In the genomic region with DNA sequence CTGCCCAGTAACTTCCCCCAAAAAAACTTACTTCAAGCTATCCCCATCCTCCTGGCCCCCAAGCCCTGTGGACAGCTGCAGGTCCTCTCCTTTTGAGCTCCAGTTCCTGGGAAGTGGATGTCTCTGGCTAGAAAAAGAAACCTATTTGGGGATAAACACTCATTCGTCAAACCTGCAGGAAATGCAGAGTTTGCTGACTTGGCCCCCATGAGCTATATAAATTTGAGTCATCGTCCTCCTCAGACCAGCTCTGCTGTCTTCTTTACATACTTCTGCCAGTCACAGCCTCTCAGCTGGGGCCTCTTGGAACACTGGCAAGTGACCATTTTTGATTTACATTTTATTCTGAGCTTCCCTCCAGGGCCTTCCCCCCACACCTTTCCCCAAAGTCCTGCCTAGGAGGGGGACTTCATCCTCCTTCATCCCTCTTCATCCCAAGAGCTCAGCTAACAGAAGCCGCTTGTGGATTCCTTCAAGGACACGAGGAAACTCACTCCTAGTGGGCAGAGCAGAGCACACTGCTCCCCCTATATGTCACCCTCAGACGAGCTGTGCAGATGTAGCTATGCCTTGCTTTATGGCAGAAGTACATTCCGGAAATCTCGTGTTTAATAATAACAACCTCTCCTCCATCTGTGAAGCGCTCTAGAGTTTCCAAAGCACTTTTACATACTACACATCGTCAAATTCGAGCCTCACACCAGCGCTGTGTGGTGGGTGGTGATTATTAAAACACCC, we compare ENCODE assay signal across 12 cellular contexts.
DNase-seq lines count a peak whose midpoint lies in the region; TF ChIP-seq lines count a peak whose summit lies in the region.
"Had no signal": no experiment of that assay in that cellular context is flagged by ENCODE, and none has a peak within 500 bp of the region (broad histone marks: within the 10 kb centered on the region; RNA-seq: fewer than 3 reads in every experiment).

No MANE protein-coding gene starts in this region.

- no peak for TF ChIP-seq POLR2A in breast epithelium (IDR thresholded peaks at IDR 0.05)

- peaks cover 13% of the 10 kb centered on the region for H3K4me1 Mint-ChIP-seq in type B pancreatic cell (ENCODE audit: unreplicated experiment)

- H3K27me3 ChIP-seq in mammary epithelial cell (ENCODE audit: insufficient read depth, low read length) (no peaks in the 10 kb centered on the region), breast epithelium (no peaks in the 10 kb centered on the region), WERI-Rb-1 (ENCODE audit: insufficient read depth, low read depth, severe bottlenecking) (no peaks in the 10 kb centered on the region), fibroblast of lung (ENCODE audit: control insufficient read depth, insufficient read depth, low read length) (no peaks in the 10 kb centered on the region)
- H3K27me3 ChIP-seq: uterus had no signal

- no TSS peak for BruUV-seq in mammary epithelial cell (replicated peaks; lab: Mats Ljungman, UMichigan)

- DNase-seq in mammary epithelial cell (peak; percentile 20), breast epithelium (ENCODE audit: low spot score in 2 of 2) (no peak), WERI-Rb-1 (no peak), fibroblast of lung (ENCODE audit: low read depth in 2 of 2) (peak; percentile 24 to 64), type B pancreatic cell (ENCODE audit: extremely low spot score, unreplicated experiment) (no peak), NCI-H187 (lab: John Stamatoyannopoulos, UW) (no peak), ecto neural progenitor cell (ENCODE audit: low spot score) (no peak)
- DNase-seq in activated CD4-positive, alpha-beta T cell treated with anti-CD3 and anti-CD28 coated beads for 1 hour = no peak
- DNase-seq: NCI-H1105; stimulated activated CD8-positive, alpha-beta memory T cell treated with anti-CD3 and anti-CD28 coated beads, Interleukin-4, amount 100 ng/mL, for 48 hours; uterus had no signal

- no peaks in the 10 kb centered on the region for H3K4me1 ChIP-seq in mammary epithelial cell (ENCODE audit: insufficient read depth, low read length)
- no peaks in the 10 kb centered on the region for H3K4me1 ChIP-seq in breast epithelium
- peaks cover 3% of the 10 kb centered on the region for H3K4me1 ChIP-seq in fibroblast of lung (ENCODE audit: control insufficient read depth, extremely low read depth, insufficient read depth, low read length)
- H3K4me1 ChIP-seq: uterus had no signal

- CTCF ChIA-PET in mammary epithelial cell (lab: Charles Lee; ENCODE audit: low non-redundant PET) = no interaction called here

- no peaks in the 10 kb centered on the region for H3K36me3 ChIP-seq in mammary epithelial cell (ENCODE audit: insufficient read depth, low read length)
- no peaks in the 10 kb centered on the region for H3K36me3 ChIP-seq in breast epithelium
- no peaks in the 10 kb centered on the region for H3K36me3 ChIP-seq in WERI-Rb-1
- H3K36me3 ChIP-seq in fibroblast of lung (ENCODE audit: control insufficient read depth, insufficient read depth, low read length) = no peaks in the 10 kb centered on the region
- H3K36me3 ChIP-seq: uterus had no signal

- H3K9me3 ChIP-seq in mammary epithelial cell (replicated peaks; ENCODE audit: insufficient read depth, low read length) (no peaks in the 10 kb centered on the region), breast epithelium (no peaks in the 10 kb centered on the region), WERI-Rb-1 (ENCODE audit: severe bottlenecking) (no peaks in the 10 kb centered on the region), fibroblast of lung (ENCODE audit: control insufficient read depth, insufficient read depth, low read depth, low read length) (no peaks in the 10 kb centered on the region)
- H3K9me3 ChIP-seq: uterus had no signal

- H3K27ac Mint-ChIP-seq in type B pancreatic cell = peak overlapping the region; percentile 27
- H3K27ac Mint-ChIP-seq: activated T-helper 2 cell treated with anti-CD3 and anti-CD28 coated beads, Interferon-gamma antibody, Interleukin-2, Interleukin-4, amounts not matched to agents 10 μg/mL and 5 μg/mL and 100 μg/mL, durations not matched to agents 14 hours and 24 hours and 36 hours had no signal

- TF ChIP-seq CTCF in mammary epithelial cell (conservative IDR thresholded peaks at IDR 0.05 in 1 of 2, IDR thresholded peaks at IDR 0.05 in 1 of 2; ENCODE audit: extremely low read depth in 1 of 2, insufficient read depth in 1 of 2, low read depth in 1 of 2, low read length in 2 of 2) = no peak
- no peak for TF ChIP-seq CTCF in breast epithelium (IDR thresholded peaks at IDR 0.05)
- peak; percentile 43; the same call in 1 of the 2 replicates for TF ChIP-seq CTCF in WERI-Rb-1 (IDR thresholded peaks at IDR 0.05; ENCODE audit: low read depth, low read length)
- peak in 1 of 2 donors; percentile 38 for TF ChIP-seq CTCF in fibroblast of lung (conservative IDR thresholded peaks at IDR 0.05 in 1 of 2, IDR thresholded peaks at IDR 0.05 in 1 of 2; ENCODE audit: low read depth in 1 of 2, low read length in 2 of 2)
- TF ChIP-seq CTCF in type B pancreatic cell (conservative IDR thresholded peaks at IDR 0.05) = peak; percentile 33

- H2AFZ ChIP-seq in mammary epithelial cell (ENCODE audit: low read depth, low read length) (no peak overlapping the region), fibroblast of lung (ENCODE audit: low read length) (peak overlapping the region; percentile 13)

- H4K20me1 ChIP-seq in mammary epithelial cell (ENCODE audit: insufficient read depth, low read length) (no peaks in the 10 kb centered on the region), fibroblast of lung (ENCODE audit: control insufficient read depth, extremely low read depth, insufficient read depth, low read length) (no peaks in the 10 kb centered on the region)

- H3K9me3 Mint-ChIP-seq in type B pancreatic cell = no peaks in the 10 kb centered on the region
- H3K9me3 Mint-ChIP-seq: activated T-helper 2 cell treated with anti-CD3 and anti-CD28 coated beads, Interferon-gamma antibody, Interleukin-2, Interleukin-4, amounts not matched to agents 10 μg/mL and 5 μg/mL and 100 μg/mL, durations not matched to agents 14 hours and 24 hours and 36 hours had no signal

- H3K4me3 Mint-ChIP-seq in type B pancreatic cell = no peak overlapping the region

- H3K27me3 Mint-ChIP-seq in type B pancreatic cell = peaks cover under 1% of the 10 kb centered on the region

- intact Hi-C loops in mammary epithelial cell (cut with micrococcal nuclease) = no loop called here
- intact Hi-C loops in breast epithelium (cut with DNase I; ENCODE audit: low total_unique reads) = no loop called here

- no peak overlapping the region for H3K4me3 ChIP-seq in mammary epithelial cell (replicated peaks in 1 of 3; ENCODE audit: insufficient read depth in 1 of 3, low read depth in 2 of 3, low read length in 3 of 3)
- H3K4me3 ChIP-seq in breast epithelium = no peak overlapping the region
- no peak overlapping the region for H3K4me3 ChIP-seq in WERI-Rb-1 (ENCODE audit: low read depth, low read length)
- no peak overlapping the region for H3K4me3 ChIP-seq in fibroblast of lung (replicated peaks in 1 of 4; ENCODE audit: control extremely low read depth in 1 of 4, insufficient read depth in 1 of 4, low read depth in 3 of 4, low read length in 4 of 4)
- H3K4me3 ChIP-seq: uterus had no signal

- H3K9ac ChIP-seq in mammary epithelial cell (ENCODE audit: insufficient read depth, low read length) = no peak overlapping the region
- H3K9ac ChIP-seq in fibroblast of lung (ENCODE audit: insufficient read depth, low read length) = no peak overlapping the region

- peaks cover 5% of the 10 kb centered on the region for H3K36me3 Mint-ChIP-seq in type B pancreatic cell

- 88% methylated on average over 11 of the region's 11 CpGs for WGBS in mammary epithelial cell (ENCODE audit: low coverage, missing lambda C conversion rate)

- H3K79me2 ChIP-seq in mammary epithelial cell (ENCODE audit: insufficient read depth, low read length) (no peaks in the 10 kb centered on the region), fibroblast of lung (ENCODE audit: control insufficient read depth, insufficient read depth, low read length) (no peaks in the 10 kb centered on the region)

- no peak overlapping the region for H3K27ac ChIP-seq in mammary epithelial cell (ENCODE audit: insufficient read depth, low read depth, low read length)
- no peak overlapping the region for H3K27ac ChIP-seq in breast epithelium
- no peak overlapping the region for H3K27ac ChIP-seq in WERI-Rb-1
- peak overlapping the region; percentile 5 for H3K27ac ChIP-seq in fibroblast of lung (ENCODE audit: insufficient read depth, low read length)
- H3K27ac ChIP-seq: uterus had no signal

- H3K4me2 ChIP-seq in mammary epithelial cell (ENCODE audit: insufficient read depth, low read depth, low read length) (no peak overlapping the region), fibroblast of lung (ENCODE audit: extremely low read depth, insufficient read depth, low read length) (no peak overlapping the region)

- dilution Hi-C loops in mammary epithelial cell (cut with HindIII; ENCODE audit: low sequenced_read_pairs) = no loop called here

- in situ Hi-C loops in mammary epithelial cell (cut with MboI; ENCODE audit: low sequenced_read_pairs in 2 of 2) = no loop called here

Comparison
In these comparisons a context has a peak if more than half of its experiments do, and no peak if none do; other contexts are left out.
1. DNase-seq: peak in mammary epithelial cell (single experiment) and fibroblast of lung (2 of 2); none in breast epithelium (0 of 2), WERI-Rb-1 (single experiment), type B pancreatic cell (single experiment), NCI-H187 (0 of 2), activated CD4-positive, alpha-beta T cell treated with anti-CD3 and anti-CD28 coated beads for 1 hour (single experiment) and ecto neural progenitor cell (single experiment).
2. CTCF ChIP-seq: peak in WERI-Rb-1 (single experiment) and type B pancreatic cell (single experiment); none in mammary epithelial cell (0 of 2) and breast epithelium (0 of 3).